Comparison of ENCODE assay signal across 1 cellular context in the genomic region with DNA sequence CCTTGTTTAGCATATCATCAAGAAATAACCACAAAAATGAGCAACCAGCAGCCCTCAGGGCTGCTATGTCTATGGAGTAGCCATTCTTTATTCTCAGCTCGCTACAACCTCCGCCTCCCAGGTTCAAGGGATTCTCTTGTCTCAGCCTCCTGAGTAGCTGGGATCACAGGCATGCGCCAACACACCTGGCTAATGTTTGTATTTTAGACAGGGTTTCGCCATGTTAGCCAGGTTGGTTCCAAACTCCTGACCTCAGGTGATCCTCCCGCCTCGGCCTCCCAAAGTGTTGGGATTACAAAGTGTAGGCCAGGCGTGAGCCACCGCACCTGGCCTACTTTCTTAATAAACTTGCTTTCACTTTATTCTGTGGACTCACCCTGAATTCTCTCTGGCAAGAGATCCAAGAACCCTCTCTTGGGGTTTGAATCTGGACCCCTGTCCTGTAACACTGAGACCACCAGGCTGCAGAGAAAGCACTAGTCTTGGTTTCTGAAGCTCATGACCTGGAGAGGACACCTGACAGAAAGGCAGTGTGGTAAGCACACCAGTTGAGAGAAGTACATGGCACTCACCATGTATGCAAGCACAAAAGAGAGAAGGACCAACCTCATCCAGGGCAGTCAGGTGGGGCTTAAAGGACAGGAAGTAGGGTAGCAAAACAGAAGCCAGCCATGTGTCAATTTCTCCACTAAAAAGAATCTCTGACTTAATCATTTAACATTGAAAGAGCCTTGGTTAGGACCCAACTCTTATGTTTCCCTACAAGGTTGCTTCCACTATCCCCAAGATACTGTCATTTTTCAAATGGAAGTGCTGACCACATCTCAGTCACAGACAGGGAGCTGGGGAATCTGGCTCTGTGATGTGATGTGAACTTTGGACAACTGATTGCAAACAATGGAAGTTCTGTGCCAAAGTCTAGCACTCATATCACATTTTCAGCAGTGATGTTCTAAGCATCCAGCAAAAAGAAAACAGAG.
TF ChIP-seq lines count a peak whose summit lies in the region.

No MANE protein-coding gene starts in this region.

TF ChIP-seq in GM23338, 12 proteins besides CTCF, POLR2A, EP300 and RAD21:
- TF ChIP-seq, protein P1, sequence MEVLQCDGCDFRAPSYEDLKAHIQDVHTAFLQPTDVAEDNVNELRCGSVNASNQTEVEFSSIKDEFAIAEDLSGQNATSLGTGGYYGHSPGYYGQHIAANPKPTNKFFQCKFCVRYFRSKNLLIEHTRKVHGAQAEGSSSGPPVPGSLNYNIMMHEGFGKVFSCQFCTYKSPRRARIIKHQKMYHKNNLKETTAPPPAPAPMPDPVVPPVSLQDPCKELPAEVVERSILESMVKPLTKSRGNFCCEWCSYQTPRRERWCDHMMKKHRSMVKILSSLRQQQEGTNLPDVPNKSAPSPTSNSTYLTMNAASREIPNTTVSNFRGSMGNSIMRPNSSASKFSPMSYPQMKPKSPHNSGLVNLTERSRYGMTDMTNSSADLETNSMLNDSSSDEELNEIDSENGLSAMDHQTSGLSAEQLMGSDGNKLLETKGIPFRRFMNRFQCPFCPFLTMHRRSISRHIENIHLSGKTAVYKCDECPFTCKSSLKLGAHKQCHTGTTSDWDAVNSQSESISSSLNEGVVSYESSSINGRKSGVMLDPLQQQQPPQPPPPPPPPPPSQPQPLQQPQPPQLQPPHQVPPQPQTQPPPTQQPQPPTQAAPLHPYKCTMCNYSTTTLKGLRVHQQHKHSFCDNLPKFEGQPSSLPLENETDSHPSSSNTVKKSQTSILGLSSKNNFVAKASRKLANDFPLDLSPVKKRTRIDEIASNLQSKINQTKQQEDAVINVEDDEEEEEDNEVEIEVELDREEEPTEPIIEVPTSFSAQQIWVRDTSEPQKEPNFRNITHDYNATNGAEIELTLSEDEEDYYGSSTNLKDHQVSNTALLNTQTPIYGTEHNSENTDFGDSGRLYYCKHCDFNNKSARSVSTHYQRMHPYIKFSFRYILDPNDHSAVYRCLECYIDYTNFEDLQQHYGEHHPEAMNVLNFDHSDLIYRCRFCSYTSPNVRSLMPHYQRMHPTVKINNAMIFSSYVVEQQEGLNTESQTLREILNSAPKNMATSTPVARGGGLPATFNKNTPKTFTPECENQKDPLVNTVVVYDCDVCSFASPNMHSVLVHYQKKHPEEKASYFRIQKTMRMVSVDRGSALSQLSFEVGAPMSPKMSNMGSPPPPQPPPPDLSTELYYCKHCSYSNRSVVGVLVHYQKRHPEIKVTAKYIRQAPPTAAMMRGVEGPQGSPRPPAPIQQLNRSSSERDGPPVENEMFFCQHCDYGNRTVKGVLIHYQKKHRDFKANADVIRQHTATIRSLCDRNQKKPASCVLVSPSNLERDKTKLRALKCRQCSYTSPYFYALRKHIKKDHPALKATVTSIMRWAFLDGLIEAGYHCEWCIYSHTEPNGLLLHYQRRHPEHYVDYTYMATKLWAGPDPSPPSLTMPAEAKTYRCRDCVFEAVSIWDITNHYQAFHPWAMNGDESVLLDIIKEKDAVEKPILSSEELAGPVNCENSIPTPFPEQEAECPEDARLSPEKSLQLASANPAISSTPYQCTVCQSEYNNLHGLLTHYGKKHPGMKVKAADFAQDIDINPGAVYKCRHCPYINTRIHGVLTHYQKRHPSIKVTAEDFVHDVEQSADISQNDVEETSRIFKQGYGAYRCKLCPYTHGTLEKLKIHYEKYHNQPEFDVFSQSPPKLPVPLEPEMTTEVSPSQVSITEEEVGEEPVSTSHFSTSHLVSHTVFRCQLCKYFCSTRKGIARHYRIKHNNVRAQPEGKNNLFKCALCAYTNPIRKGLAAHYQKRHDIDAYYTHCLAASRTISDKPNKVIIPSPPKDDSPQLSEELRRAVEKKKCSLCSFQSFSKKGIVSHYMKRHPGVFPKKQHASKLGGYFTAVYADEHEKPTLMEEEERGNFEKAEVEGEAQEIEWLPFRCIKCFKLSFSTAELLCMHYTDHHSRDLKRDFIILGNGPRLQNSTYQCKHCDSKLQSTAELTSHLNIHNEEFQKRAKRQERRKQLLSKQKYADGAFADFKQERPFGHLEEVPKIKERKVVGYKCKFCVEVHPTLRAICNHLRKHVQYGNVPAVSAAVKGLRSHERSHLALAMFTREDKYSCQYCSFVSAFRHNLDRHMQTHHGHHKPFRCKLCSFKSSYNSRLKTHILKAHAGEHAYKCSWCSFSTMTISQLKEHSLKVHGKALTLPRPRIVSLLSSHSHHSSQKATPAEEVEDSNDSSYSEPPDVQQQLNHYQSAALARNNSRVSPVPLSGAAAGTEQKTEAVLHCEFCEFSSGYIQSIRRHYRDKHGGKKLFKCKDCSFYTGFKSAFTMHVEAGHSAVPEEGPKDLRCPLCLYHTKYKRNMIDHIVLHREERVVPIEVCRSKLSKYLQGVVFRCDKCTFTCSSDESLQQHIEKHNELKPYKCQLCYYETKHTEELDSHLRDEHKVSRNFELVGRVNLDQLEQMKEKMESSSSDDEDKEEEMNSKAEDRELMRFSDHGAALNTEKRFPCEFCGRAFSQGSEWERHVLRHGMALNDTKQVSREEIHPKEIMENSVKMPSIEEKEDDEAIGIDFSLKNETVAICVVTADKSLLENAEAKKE (CRISPR knock-in tag; IDR thresholded peaks at IDR 0.05): no peak
- TF ChIP-seq, protein P2, sequence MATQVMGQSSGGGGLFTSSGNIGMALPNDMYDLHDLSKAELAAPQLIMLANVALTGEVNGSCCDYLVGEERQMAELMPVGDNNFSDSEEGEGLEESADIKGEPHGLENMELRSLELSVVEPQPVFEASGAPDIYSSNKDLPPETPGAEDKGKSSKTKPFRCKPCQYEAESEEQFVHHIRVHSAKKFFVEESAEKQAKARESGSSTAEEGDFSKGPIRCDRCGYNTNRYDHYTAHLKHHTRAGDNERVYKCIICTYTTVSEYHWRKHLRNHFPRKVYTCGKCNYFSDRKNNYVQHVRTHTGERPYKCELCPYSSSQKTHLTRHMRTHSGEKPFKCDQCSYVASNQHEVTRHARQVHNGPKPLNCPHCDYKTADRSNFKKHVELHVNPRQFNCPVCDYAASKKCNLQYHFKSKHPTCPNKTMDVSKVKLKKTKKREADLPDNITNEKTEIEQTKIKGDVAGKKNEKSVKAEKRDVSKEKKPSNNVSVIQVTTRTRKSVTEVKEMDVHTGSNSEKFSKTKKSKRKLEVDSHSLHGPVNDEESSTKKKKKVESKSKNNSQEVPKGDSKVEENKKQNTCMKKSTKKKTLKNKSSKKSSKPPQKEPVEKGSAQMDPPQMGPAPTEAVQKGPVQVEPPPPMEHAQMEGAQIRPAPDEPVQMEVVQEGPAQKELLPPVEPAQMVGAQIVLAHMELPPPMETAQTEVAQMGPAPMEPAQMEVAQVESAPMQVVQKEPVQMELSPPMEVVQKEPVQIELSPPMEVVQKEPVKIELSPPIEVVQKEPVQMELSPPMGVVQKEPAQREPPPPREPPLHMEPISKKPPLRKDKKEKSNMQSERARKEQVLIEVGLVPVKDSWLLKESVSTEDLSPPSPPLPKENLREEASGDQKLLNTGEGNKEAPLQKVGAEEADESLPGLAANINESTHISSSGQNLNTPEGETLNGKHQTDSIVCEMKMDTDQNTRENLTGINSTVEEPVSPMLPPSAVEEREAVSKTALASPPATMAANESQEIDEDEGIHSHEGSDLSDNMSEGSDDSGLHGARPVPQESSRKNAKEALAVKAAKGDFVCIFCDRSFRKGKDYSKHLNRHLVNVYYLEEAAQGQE (IDR thresholded peaks at IDR 0.05; ENCODE audit: unreplicated experiment): no peak
- TF ChIP-seq CREB1 (CRISPR knock-in tag; IDR thresholded peaks at IDR 0.05; ENCODE audit: low read depth) (no peak), NANOG (IDR thresholded peaks at IDR 0.05; ENCODE audit: borderline replicate concordance) (no peak), EZH2 (IDR thresholded peaks at IDR 0.05; ENCODE audit: low read depth, unreplicated experiment) (no peak), ZNF331 (CRISPR knock-in tag; IDR thresholded peaks at IDR 0.05; ENCODE audit: low read depth) (no peak), POLR2AphosphoS5 (IDR thresholded peaks at IDR 0.05; ENCODE audit: low read depth) (no peak), STAT1 (IDR thresholded peaks at IDR 0.05; ENCODE audit: unreplicated experiment) (no peak), ZNF114 (CRISPR knock-in tag; IDR thresholded peaks at IDR 0.05) (no peak), EZH2phosphoT487 (IDR thresholded peaks at IDR 0.05; ENCODE audit: unreplicated experiment) (no peak), JUNB (IDR thresholded peaks at IDR 0.05; ENCODE audit: unreplicated experiment) (no peak)
- TF ChIP-seq, protein P3, sequence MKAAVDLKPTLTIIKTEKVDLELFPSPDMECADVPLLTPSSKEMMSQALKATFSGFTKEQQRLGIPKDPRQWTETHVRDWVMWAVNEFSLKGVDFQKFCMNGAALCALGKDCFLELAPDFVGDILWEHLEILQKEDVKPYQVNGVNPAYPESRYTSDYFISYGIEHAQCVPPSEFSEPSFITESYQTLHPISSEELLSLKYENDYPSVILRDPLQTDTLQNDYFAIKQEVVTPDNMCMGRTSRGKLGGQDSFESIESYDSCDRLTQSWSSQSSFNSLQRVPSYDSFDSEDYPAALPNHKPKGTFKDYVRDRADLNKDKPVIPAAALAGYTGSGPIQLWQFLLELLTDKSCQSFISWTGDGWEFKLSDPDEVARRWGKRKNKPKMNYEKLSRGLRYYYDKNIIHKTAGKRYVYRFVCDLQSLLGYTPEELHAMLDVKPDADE (IDR thresholded peaks at IDR 0.05): no peak
